ENCODE assay signal across 18 cellular contexts in genomic region chr16:81517630-81518438, GRCh38.
DNase-seq lines count a peak whose midpoint lies in the region; ATAC-seq and TF ChIP-seq lines count a peak whose summit lies in the region.
"Had no signal": no experiment of that assay in that cellular context is flagged by ENCODE, and none has a peak within 500 bp of the region (broad histone marks: within the 10 kb centered on the region; RNA-seq: fewer than 3 reads in every experiment).

No MANE protein-coding gene starts in this region.

- peak overlapping the region; percentile 17; the same call in 1 of the 3 replicates for H2BK15ac ChIP-seq in IMR-90 (ENCODE audit: low read depth, low read length)

- H3K27me3 ChIP-seq in BJ (ENCODE audit: control insufficient read depth, insufficient read depth, low read length) (no peaks in the 10 kb centered on the region), IMR-90 (ENCODE audit: control insufficient read depth, insufficient read depth, low read length) (no peaks in the 10 kb centered on the region), Karpas-422 (ENCODE audit: low read length) (no peaks in the 10 kb centered on the region)

- H4K5ac ChIP-seq in IMR-90 (ENCODE audit: low read depth, low read length), result no peak overlapping the region

- peak overlapping the region; percentile 35; the same call in 1 of the 2 replicates for H2AK5ac ChIP-seq in IMR-90 (ENCODE audit: low read depth, low read length)

- WGBS in IMR-90 (ENCODE audit: extremely low coverage in 2 of 2, insufficient read length in 1 of 2), 2 experiments, result 50% methylated on average over 9 of the region's 20 CpGs; no CpG with 5 or more reads in 1 of the 2 experiments

- H3K23ac ChIP-seq in IMR-90 (ENCODE audit: low read depth, low read length), result no peak overlapping the region

- H2AFZ ChIP-seq in IMR-90 (replicated peaks; ENCODE audit: low read length, poor library complexity) (no peak overlapping the region), Karpas-422 (ENCODE audit: low read length) (no peak overlapping the region)

- no peaks in the 10 kb centered on the region for H3K9me3 Mint-ChIP-seq in effector memory CD8-positive, alpha-beta T cell
- H3K9me3 Mint-ChIP-seq in mesothelial cell of epicardium, result no peaks in the 10 kb centered on the region
- H3K9me3 Mint-ChIP-seq in type B pancreatic cell, result no peaks in the 10 kb centered on the region
- H3K9me3 Mint-ChIP-seq: activated T-cell treated with anti-CD3 and anti-CD28 coated beads, Interleukin-2, amount 50 U/mL, for 24 hours; CD4-positive, alpha-beta T cell; T-helper 1 cell treated with Interleukin-12 subunit alpha and Interleukin-12 subunit beta and Interleukin-4 antibody, amounts not matched to agents 30 μg/mL and 1 μg/mL, for 36 hours had no signal

- H3K4me1 ChIP-seq in IMR-90 (ENCODE audit: control insufficient read depth, insufficient read depth, low read length), result peaks cover 13% of the 10 kb centered on the region
- peaks cover 11% of the 10 kb centered on the region for H3K4me1 ChIP-seq in Karpas-422 (ENCODE audit: low read length)

- H3K56ac ChIP-seq in IMR-90 (ENCODE audit: extremely low read depth, insufficient read depth, low read length), result no peak overlapping the region

- 0 out of 4 replicates have a peak overlapping the region, but pooled peaks of 1 of the 2 experiments have one; percentile 43 for H4K8ac ChIP-seq in IMR-90 (ENCODE audit: low read depth in 2 of 2, low read length in 2 of 2)

- H3K9ac ChIP-seq in IMR-90 (ENCODE audit: low read depth, low read length) (no peak overlapping the region), Karpas-422 (ENCODE audit: low read length) (no peak overlapping the region)

- peak overlapping the region; percentile 28 to 100 for H3K27ac Mint-ChIP-seq in effector memory CD8-positive, alpha-beta T cell
- H3K27ac Mint-ChIP-seq in mesothelial cell of epicardium (peak overlapping the region; percentile 12), type B pancreatic cell (no peak overlapping the region)
- H3K27ac Mint-ChIP-seq: activated T-cell treated with anti-CD3 and anti-CD28 coated beads, Interleukin-2, amount 50 U/mL, for 24 hours; CD4-positive, alpha-beta T cell; T-helper 1 cell treated with Interleukin-12 subunit alpha and Interleukin-12 subunit beta and Interleukin-4 antibody, amounts not matched to agents 30 μg/mL and 1 μg/mL, for 36 hours had no signal

- no TSS peak for BruUV-seq in IMR-90 (replicated peaks; lab: Mats Ljungman, UMichigan)

- H3K9me3 ChIP-seq in IMR-90 (ENCODE audit: control insufficient read depth, insufficient read depth, low read length) (no peaks in the 10 kb centered on the region), Karpas-422 (ENCODE audit: low read length) (no peaks in the 10 kb centered on the region)
- H3K9me3 ChIP-seq: psoas muscle had no signal

- H2AK9ac ChIP-seq in IMR-90 (replicated peaks; ENCODE audit: low read depth, low read length, poor library complexity), result peak overlapping the region; percentile 38

- H3K4ac ChIP-seq in IMR-90 (ENCODE audit: low read depth, low read length), result peak overlapping the region; percentile 33

- peak overlapping the region; percentile 76 for H4K91ac ChIP-seq in IMR-90 (ENCODE audit: insufficient read depth, low read depth, low read length)

- H3K27me3 Mint-ChIP-seq in effector memory CD8-positive, alpha-beta T cell, result no peaks in the 10 kb centered on the region
- no peaks in the 10 kb centered on the region for H3K27me3 Mint-ChIP-seq in mesothelial cell of epicardium (ENCODE audit: low read depth)
- no peaks in the 10 kb centered on the region for H3K27me3 Mint-ChIP-seq in type B pancreatic cell
- H3K27me3 Mint-ChIP-seq: activated T-cell treated with anti-CD3 and anti-CD28 coated beads, Interleukin-2, amount 50 U/mL, for 24 hours; CD4-positive, alpha-beta T cell had no signal

- intact Hi-C loops in IMR-90 (cut with micrococcal nuclease), result no loop called here

- H2BK5ac ChIP-seq in IMR-90 (ENCODE audit: low read depth, low read length, poor library complexity, severe bottlenecking), result no peak overlapping the region

- peaks cover 57% of the 10 kb centered on the region in 2 donors for H3K4me1 Mint-ChIP-seq in effector memory CD8-positive, alpha-beta T cell (ENCODE audit: low read depth in 2 of 2)
- H3K4me1 Mint-ChIP-seq in mesothelial cell of epicardium (peaks cover 11% of the 10 kb centered on the region), type B pancreatic cell (ENCODE audit: unreplicated experiment) (peaks cover 24% of the 10 kb centered on the region)

- no peaks in the 10 kb centered on the region for H3K9me2 ChIP-seq in Karpas-422 (replicated peaks; ENCODE audit: insufficient read depth, low read length)

- H3K14ac ChIP-seq in IMR-90 (replicated peaks; ENCODE audit: low read depth, low read length), result 0 out of 2 replicates have a peak overlapping the region, but pooled peaks have one; percentile 41

- peaks cover 3% of the 10 kb centered on the region; the same call in 1 of the 2 replicates for H3K36me3 ChIP-seq in BJ (ENCODE audit: control insufficient read depth, insufficient read depth, low read length)
- peaks cover 3% of the 10 kb centered on the region; the same call in 1 of the 2 replicates for H3K36me3 ChIP-seq in IMR-90 (ENCODE audit: control insufficient read depth, insufficient read depth, low read length)
- no peaks in the 10 kb centered on the region for H3K36me3 ChIP-seq in Karpas-422 (ENCODE audit: insufficient read depth, low read length)

- no peaks in the 10 kb centered on the region for H3K79me2 ChIP-seq in Karpas-422 (ENCODE audit: low read length)

- no peak for TF ChIP-seq POLR2A in IMR-90 (IDR thresholded peaks at IDR 0.05; ENCODE audit: low read depth, low read length)

- peak; percentile 24 for ATAC-seq in IMR-90 (ENCODE audit: low read depth)
- no peak for ATAC-seq in effector memory CD8-positive, alpha-beta T cell (replicated peaks)
- no peak for ATAC-seq in GM19452 (IDR thresholded peaks at IDR 0.05; ENCODE audit: unreplicated experiment)
- ATAC-seq in HG03469 (IDR thresholded peaks at IDR 0.05; ENCODE audit: unreplicated experiment), result no peak
- ATAC-seq: Panc1, psoas muscle had no signal

- no peak overlapping the region for H2BK20ac ChIP-seq in IMR-90 (ENCODE audit: low read depth, low read length)

- H3K4me3 ChIP-seq in BJ (ENCODE audit: low read depth, low read length) (no peak overlapping the region), IMR-90 (ENCODE audit: insufficient read depth, low read depth, low read length) (no peak overlapping the region), Karpas-422 (ENCODE audit: low read length) (no peak overlapping the region)
- H3K4me3 ChIP-seq: psoas muscle had no signal

- POLR2A ChIA-PET in BJ (lab: Charles Lee), result no interaction called here
- POLR2A ChIA-PET in IMR-90 (lab: Charles Lee; ENCODE audit: unreplicated experiment), result no interaction called here

- dilution Hi-C loops in IMR-90 (cut with HindIII; ENCODE audit: low sequenced_read_pairs, unreplicated experiment), result no loop called here

- H2BK120ac ChIP-seq in IMR-90 (ENCODE audit: low read depth, low read length), result peak overlapping the region; percentile 25; the same call in 1 of the 2 replicates

- peaks cover 21% of the 10 kb centered on the region for H4K20me1 ChIP-seq in IMR-90 (ENCODE audit: insufficient read depth, low read length)
- peaks cover 45% of the 10 kb centered on the region for H4K20me1 ChIP-seq in Karpas-422 (ENCODE audit: insufficient read depth, low read depth, low read length)

- TF ChIP-seq CTCF in BJ (IDR thresholded peaks at IDR 0.05; ENCODE audit: insufficient read depth, low read depth, low read length) (no peak), IMR-90 (conservative IDR thresholded peaks at IDR 0.05; ENCODE audit: low read depth, low read length) (no peak), mesothelial cell of epicardium (IDR thresholded peaks at IDR 0.05; ENCODE audit: unreplicated experiment) (no peak), type B pancreatic cell (conservative IDR thresholded peaks at IDR 0.05) (no peak)

- H3K18ac ChIP-seq in IMR-90 (ENCODE audit: low read depth, low read length), result no peak overlapping the region

- H3K4me3 Mint-ChIP-seq in effector memory CD8-positive, alpha-beta T cell, result no peak overlapping the region
- H3K4me3 Mint-ChIP-seq in mesothelial cell of epicardium (no peak overlapping the region), type B pancreatic cell (no peak overlapping the region)
- H3K4me3 Mint-ChIP-seq: activated T-cell treated with anti-CD3 and anti-CD28 coated beads, Interleukin-2, amount 50 U/mL, for 24 hours; CD4-positive, alpha-beta T cell; T-helper 1 cell treated with Interleukin-12 subunit alpha and Interleukin-12 subunit beta and Interleukin-4 antibody, amounts not matched to agents 30 μg/mL and 1 μg/mL, for 36 hours had no signal

- H3K4me2 ChIP-seq in IMR-90 (ENCODE audit: low read depth, low read length) (no peak overlapping the region), Karpas-422 (ENCODE audit: low read depth, low read length, poor library complexity, severe bottlenecking) (no peak overlapping the region)

- DNase-seq in BJ (ENCODE audit: low read depth), result peak; percentile 21
- peak; percentile 55 for DNase-seq in IMR-90
- DNase-seq in effector memory CD8-positive, alpha-beta T cell, result no peak
- DNase-seq in mesothelial cell of epicardium (ENCODE audit: low spot score in 2 of 2, unreplicated experiment in 2 of 2), result no peak
- DNase-seq in Karpas-422, result no peak
- no peak for DNase-seq in type B pancreatic cell (ENCODE audit: extremely low spot score, unreplicated experiment)
- DNase-seq: activated T-cell treated with anti-CD3 and anti-CD28 coated beads, Interleukin-2, amount 50 U/mL, for 24 hours; amygdala; CD4-positive, alpha-beta T cell; effector memory CD4-positive, alpha-beta T cell; GF-D8; NCI-H1092 treated with DMSO at 0.1 percent for 48 hours; NCI-H446 treated with DMSO at 0.1 percent for 48 hours had no signal

- H3K36me3 Mint-ChIP-seq in effector memory CD8-positive, alpha-beta T cell (ENCODE audit: insufficient read depth), result peaks cover 39% of the 10 kb centered on the region
- H3K36me3 Mint-ChIP-seq in mesothelial cell of epicardium (peaks cover 9% of the 10 kb centered on the region), type B pancreatic cell (peaks cover 7% of the 10 kb centered on the region)

- peaks cover 47 to 61% of the 10 kb centered on the region in 2 experiments for H3K79me1 ChIP-seq in IMR-90 (ENCODE audit: low read depth in 1 of 2, low read length in 2 of 2)

- H3K9me1 ChIP-seq in IMR-90 (ENCODE audit: insufficient read depth, low read length), result peaks cover 18% of the 10 kb centered on the region

- TF ChIP-seq RAD21 in IMR-90 (IDR thresholded peaks at IDR 0.05; ENCODE audit: low read length), result no peak

- in situ Hi-C loops in IMR-90 (cut with MboI; ENCODE audit: low sequenced_read_pairs), result no loop called here

- CTCF ChIA-PET in BJ (lab: Yijun Ruan, JAX) (interaction anchor here (0.8 kb wide), 1 partner anchor 69 kb away, joined by 3 read pairs; no protein-coding TSS in a partner anchor), IMR-90 (lab: Yijun Ruan, JAX) (no interaction called here)

- H3K27ac ChIP-seq in IMR-90 (ENCODE audit: insufficient read depth, low read length), result no peak overlapping the region
- no peak overlapping the region for H3K27ac ChIP-seq in Karpas-422 (ENCODE audit: low read length)
- H3K27ac ChIP-seq: psoas muscle had no signal

TF ChIP-seq in IMR-90, 13 proteins besides CTCF, POLR2A, EP300 and RAD21 (continues in another document):
- no peak for TF ChIP-seq FOS (IDR thresholded peaks at IDR 0.05; ENCODE audit: low read depth, low read length)
- no peak for TF ChIP-seq BHLHE40 (IDR thresholded peaks at IDR 0.05; ENCODE audit: low read depth, low read length)
- no peak for TF ChIP-seq MAZ (IDR thresholded peaks at IDR 0.05; ENCODE audit: borderline replicate concordance, low read depth, low read length)

Comparison
In these comparisons a context has a peak if more than half of its experiments do, and no peak if none do; other contexts are left out.
1. DNase-seq: peak in BJ (single experiment) and IMR-90 (single experiment); none in effector memory CD8-positive, alpha-beta T cell (0 of 3), mesothelial cell of epicardium (0 of 2), Karpas-422 (single experiment) and type B pancreatic cell (single experiment).